11 cellular contexts compared by ENCODE assay signal in genomic region chr12:116389990-116390655, GRCh38.
DNase-seq lines count a peak whose midpoint lies in the region; ATAC-seq and TF ChIP-seq lines count a peak whose summit lies in the region.
"Had no signal": no experiment of that assay in that cellular context is flagged by ENCODE, and none has a peak within 500 bp of the region (broad histone marks: within the 10 kb centered on the region; RNA-seq: fewer than 3 reads in every experiment).

No MANE protein-coding gene starts in this region.

- H3K27me3 ChIP-seq in A673 (replicated peaks; ENCODE audit: insufficient read depth, low read depth, low read length, poor library complexity) (no peaks in the 10 kb centered on the region), lung (ENCODE audit: control insufficient read depth, insufficient read depth) (no peaks in the 10 kb centered on the region)

- H3K9me3 ChIP-seq in A673 (ENCODE audit: low read depth, low read length, poor library complexity, severe bottlenecking) (no peaks in the 10 kb centered on the region), lung (ENCODE audit: control insufficient read depth in 2 of 2, insufficient read depth in 1 of 2, low read length in 1 of 2) (peaks cover 0 to 4% of the 10 kb centered on the region in 2 donors)

- no peaks in the 10 kb centered on the region for H3K36me3 Mint-ChIP-seq in chondrocyte (ENCODE audit: low read depth)
- H3K36me3 Mint-ChIP-seq in activated CD8-positive, alpha-beta T cell treated with anti-CD3 and anti-CD28 coated beads, Interleukin-2, amount 10 ng/mL, durations not matched to agents 7 days and 5 days (ENCODE audit: low read depth): no peaks in the 10 kb centered on the region

- BruUV-seq in A673 (replicated peaks; lab: Mats Ljungman, UMichigan): no TSS peak

- POLR2A ChIA-PET in A673 (lab: Charles Lee; ENCODE audit: low non-redundant PET): no interaction called here
- POLR2A ChIA-PET in activated CD8-positive, alpha-beta T cell treated with anti-CD3 and anti-CD28 coated beads, Interleukin-2, amount 10 ng/mL, durations not matched to agents 7 days and 5 days (lab: Charles Lee): no interaction called here

- H3K27me3 Mint-ChIP-seq in chondrocyte (ENCODE audit: low read depth): no peaks in the 10 kb centered on the region
- H3K27me3 Mint-ChIP-seq in activated CD8-positive, alpha-beta T cell treated with anti-CD3 and anti-CD28 coated beads, Interleukin-2, amount 10 ng/mL, durations not matched to agents 7 days and 5 days (ENCODE audit: low read depth): peaks cover 3% of the 10 kb centered on the region
- H3K27me3 Mint-ChIP-seq: B cell had no signal

- intact Hi-C loops in A673 (cut with micrococcal nuclease; ENCODE audit: unreplicated experiment): no loop called here

- H3K27ac ChIP-seq in A673 (ENCODE audit: low read depth, low read length, poor library complexity, severe bottlenecking) (no peak overlapping the region), lung (ENCODE audit: low read depth in 1 of 2, low read length in 1 of 2) (no peak overlapping the region), coronary artery (peak overlapping the region in 1 of 2 donors; percentile 34)

- H3K4me1 Mint-ChIP-seq in chondrocyte (ENCODE audit: low read depth): peaks cover 61% of the 10 kb centered on the region
- peaks cover 21% of the 10 kb centered on the region for H3K4me1 Mint-ChIP-seq in activated CD8-positive, alpha-beta T cell treated with anti-CD3 and anti-CD28 coated beads, Interleukin-2, amount 10 ng/mL, durations not matched to agents 7 days and 5 days (ENCODE audit: low read depth)

- peak overlapping the region; percentile 93 for H3K27ac Mint-ChIP-seq in chondrocyte (ENCODE audit: unreplicated experiment)
- H3K27ac Mint-ChIP-seq in activated CD8-positive, alpha-beta T cell treated with anti-CD3 and anti-CD28 coated beads, Interleukin-2, amount 10 ng/mL, durations not matched to agents 7 days and 5 days: no peak overlapping the region
- H3K27ac Mint-ChIP-seq: B cell had no signal

- DNase-seq in A673 (ENCODE audit: low spot score) (peak; percentile 69), LoVo (ENCODE audit: low spot score) (peak; percentile 26), chondrocyte (ENCODE audit: low spot score) (no peak), lung (ENCODE audit: low spot score) (no peak), coronary artery (ENCODE audit: low spot score) (no peak), OCI-M1 (lab: John Stamatoyannopoulos, UW) (no peak)
- DNase-seq in activated CD8-positive, alpha-beta T cell treated with anti-CD3 and anti-CD28 coated beads, Interleukin-2, amount 10 ng/mL, durations not matched to agents 7 days and 5 days: no peak
- DNase-seq: GOT3, NCI-H526 treated with DMSO at 0.1 percent for 48 hours had no signal

- H3K4me3 ChIP-seq in A673 (ENCODE audit: low read depth, low read length, poor library complexity, severe bottlenecking): no peak overlapping the region
- H3K4me3 ChIP-seq in lung: no peak overlapping the region
- no peak overlapping the region for H3K4me3 ChIP-seq in coronary artery

- no peak for TF ChIP-seq CTCF in A673 (conservative IDR thresholded peaks at IDR 0.05; ENCODE audit: low read depth, low read length)
- peak; percentile 17 for TF ChIP-seq CTCF in chondrocyte (IDR thresholded peaks at IDR 0.05)
- TF ChIP-seq CTCF in lung (IDR thresholded peaks at IDR 0.05; ENCODE audit: control extremely low read depth, extremely low read depth): no peak
- TF ChIP-seq CTCF in coronary artery (IDR thresholded peaks at IDR 0.05): no peak

- WGBS in lung, 2 donors: 72 to 90% methylated on average over 8 of the region's 8 CpGs

- H3K36me3 ChIP-seq in A673 (ENCODE audit: insufficient read depth, low read length, poor library complexity, severe bottlenecking) (no peaks in the 10 kb centered on the region), lung (ENCODE audit: control insufficient read depth in 2 of 2, insufficient read depth in 2 of 2, low read length in 2 of 2) (no peaks in the 10 kb centered on the region)

- H3K4me1 ChIP-seq in A673 (ENCODE audit: insufficient read depth, low read length, poor library complexity, severe bottlenecking) (no peaks in the 10 kb centered on the region), lung (ENCODE audit: control insufficient read depth in 2 of 2, insufficient read depth in 2 of 2, low read length in 2 of 2) (no peaks in the 10 kb centered on the region)

- no peak overlapping the region for H3K4me3 Mint-ChIP-seq in chondrocyte (ENCODE audit: unreplicated experiment)
- no peak overlapping the region for H3K4me3 Mint-ChIP-seq in activated CD8-positive, alpha-beta T cell treated with anti-CD3 and anti-CD28 coated beads, Interleukin-2, amount 10 ng/mL, durations not matched to agents 7 days and 5 days
- H3K4me3 Mint-ChIP-seq: B cell had no signal

- ATAC-seq in lung (ENCODE audit: insufficient read depth, low FRiP score) (peak; percentile 24), GM21515 (IDR thresholded peaks at IDR 0.05; ENCODE audit: unreplicated experiment) (no peak)
- no peak for ATAC-seq in activated CD8-positive, alpha-beta T cell treated with anti-CD3 and anti-CD28 coated beads, Interleukin-2, amount 10 ng/mL, durations not matched to agents 7 days and 5 days

- H3K9me3 Mint-ChIP-seq in chondrocyte (ENCODE audit: low read depth): peaks cover 6% of the 10 kb centered on the region
- H3K9me3 Mint-ChIP-seq in activated CD8-positive, alpha-beta T cell treated with anti-CD3 and anti-CD28 coated beads, Interleukin-2, amount 10 ng/mL, durations not matched to agents 7 days and 5 days (ENCODE audit: insufficient read depth): no peaks in the 10 kb centered on the region

- CTCF ChIA-PET in A673 (lab: Charles Lee): no interaction called here
- CTCF ChIA-PET in activated CD8-positive, alpha-beta T cell treated with anti-CD3 and anti-CD28 coated beads, Interleukin-2, amount 10 ng/mL, durations not matched to agents 7 days and 5 days (lab: Charles Lee): no interaction called here

Comparison
In these comparisons a context has a peak if more than half of its experiments do, and no peak if none do; other contexts are left out.
1. DNase-seq: peak in A673 (single experiment) and LoVo (single experiment); none in chondrocyte (single experiment), lung (single experiment), coronary artery (single experiment), OCI-M1 (single experiment) and activated CD8-positive, alpha-beta T cell treated with anti-CD3 and anti-CD28 coated beads, Interleukin-2, amount 10 ng/mL, durations not matched to agents 7 days and 5 days (single experiment).